Comparison of ENCODE assay signal across 19 cellular contexts in the genomic region with DNA sequence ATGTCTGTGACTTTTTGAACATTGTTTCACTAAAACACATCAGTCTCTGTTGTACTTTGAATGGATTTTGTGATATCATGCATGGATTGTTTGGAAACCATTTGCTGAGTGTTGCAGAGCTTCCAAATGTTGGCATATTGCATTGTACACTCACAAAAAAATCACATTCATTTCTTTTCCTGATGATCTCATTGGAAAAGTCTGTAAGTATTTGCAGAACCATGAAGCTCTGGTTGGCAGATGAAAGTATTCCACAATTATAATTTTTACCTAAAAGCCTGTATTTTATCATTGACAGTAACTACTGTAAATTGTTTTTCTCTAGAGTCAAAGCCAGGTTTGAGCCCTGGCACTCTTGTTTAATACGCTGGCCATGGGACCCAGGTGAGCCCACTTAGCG.
"Had no signal": no experiment of that assay in that cellular context is flagged by ENCODE, and none has a peak within 500 bp of the region (broad histone marks: within the 10 kb centered on the region; RNA-seq: fewer than 3 reads in every experiment).

No MANE protein-coding gene starts in this region.

- H3K4me3 ChIP-seq: left lung, skin epidermis had no signal

- H3K27me3 ChIP-seq: left lung, neutrophil had no signal

- H3K9me3 ChIP-seq: left lung, neutrophil had no signal

- DNase-seq: activated CD4-positive, alpha-beta T cell treated with anti-CD3 and anti-CD28 coated beads, Interleukin-2, amount 10 ng/mL, durations not matched to agents 24 days and 14 days; activated CD4-positive, CD25-positive, alpha-beta regulatory T cell; activated naive CD8-positive, alpha-beta T cell treated with anti-CD3 and anti-CD28 coated beads for 36 hours; cerebellar nuclear complex; dermis blood vessel endothelial cell; effector memory CD8-positive, alpha-beta T cell; hippocampal formation; left lung; mammary epithelial cell; naive thymus-derived CD8-positive, alpha-beta T cell; posterior cingulate gyrus; stimulated activated CD4-positive, alpha-beta T cell treated with anti-CD3 and anti-CD28 coated beads, Interleukin-15, amount 100 ng/mL, for 24 hours; stimulated activated CD4-positive, alpha-beta T cell treated with anti-CD3 and anti-CD28 coated beads, Interleukin-4, amount 100 ng/mL, for 1 hour; stimulated activated naive CD4-positive, alpha-beta T cell; SW 1271; trophoblast cell had no signal

- H3K27ac ChIP-seq: epithelial cell of prostate, left lung, neutrophil, skin epidermis had no signal

- ATAC-seq: effector memory CD8-positive, alpha-beta T cell; left lung; naive thymus-derived CD8-positive, alpha-beta T cell had no signal
